In the genomic region with DNA sequence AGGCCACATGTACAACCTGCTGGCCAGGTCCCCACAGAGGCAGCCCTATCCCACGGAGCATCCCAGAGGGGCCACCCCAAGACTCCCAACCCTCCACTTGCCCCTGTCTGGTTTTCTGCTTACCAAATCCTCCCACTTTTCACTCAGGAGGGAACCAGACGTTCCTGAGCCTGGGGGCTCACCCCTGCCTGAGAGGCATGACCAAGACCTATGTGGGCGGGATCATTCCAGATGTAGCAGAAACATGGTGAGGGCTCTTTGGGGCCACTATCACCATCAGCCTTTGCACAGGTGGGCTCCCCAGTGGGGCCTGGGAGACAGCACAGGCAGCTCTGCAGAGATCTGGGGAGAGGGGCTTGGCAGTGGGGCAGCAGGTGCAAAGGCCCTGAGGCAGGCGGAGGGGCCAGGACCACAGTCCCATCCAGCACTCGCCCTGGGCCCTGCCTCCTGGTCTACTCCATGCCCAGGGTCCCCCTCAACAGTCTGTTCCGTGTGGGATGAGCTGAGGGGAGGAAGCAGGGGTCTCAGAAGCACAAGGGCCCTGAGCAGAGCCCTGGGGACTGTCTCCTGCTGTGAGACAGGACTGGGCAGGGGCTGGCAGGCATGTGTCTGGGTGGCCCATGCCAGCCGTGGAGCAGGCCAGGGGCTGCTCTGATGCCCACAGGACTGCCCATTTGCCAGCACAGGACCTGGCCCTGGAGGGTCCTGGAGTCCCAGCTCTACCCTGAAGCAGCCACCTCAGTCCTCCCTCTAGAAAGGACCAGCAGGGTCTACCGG, we compare ENCODE assay signal across 9 cellular contexts. TPM values are rescaled to one million over a fixed set of nuclear protein-coding genes. Genes with fewer than 3 reads are reported as not detected.
DNase-seq lines count a peak whose midpoint lies in the region; ATAC-seq and TF ChIP-seq lines count a peak whose summit lies in the region.
"Had no signal": no experiment of that assay in that cellular context is flagged by ENCODE, and none has a peak within 500 bp of the region (broad histone marks: within the 10 kb centered on the region; RNA-seq: fewer than 3 reads in every experiment).

No MANE protein-coding gene starts in this region.

- peak; percentile 71 for DNase-seq in activated effector memory CD4-positive, alpha-beta T cell treated with anti-CD3 and anti-CD28 coated beads, Interleukin-2, amount 50 U/mL, for 16 hours
- no peak for DNase-seq in activated effector memory CD4-positive, alpha-beta T cell treated with Interleukin-2 at 50 U/mL for 16 hours
- peak; percentile 33 to 69 for DNase-seq in activated naive CD4-positive, alpha-beta T cell treated with anti-CD3 and anti-CD28 coated beads, Interleukin-2, amount 50 U/mL, for 72 hours (ENCODE audit: low spot score in 2 of 2)
- DNase-seq in right lobe of liver (peak in 2 of 3 donors; percentile 30 to 49), upper lobe of right lung (peak; percentile 66), NK-92 (lab: John Stamatoyannopoulos, UW; ENCODE audit: unreplicated experiment) (no peak), NCI-H187 (lab: John Stamatoyannopoulos, UW) (no peak)

- no peaks in the 10 kb centered on the region for H3K9me3 Mint-ChIP-seq in activated naive CD4-positive, alpha-beta T cell treated with anti-CD3 and anti-CD28 coated beads, Interleukin-2, amount 50 U/mL, for 72 hours

- no peak for TF ChIP-seq POLR2A in right lobe of liver (IDR thresholded peaks at IDR 0.05)

- H3K36me3 Mint-ChIP-seq in activated naive CD4-positive, alpha-beta T cell treated with anti-CD3 and anti-CD28 coated beads, Interleukin-2, amount 50 U/mL, for 72 hours, result no peaks in the 10 kb centered on the region

- intact Hi-C loops in right lobe of liver (cut with DNase I) (no loop called here), upper lobe of right lung (cut with DNase I) (no loop called here)

- H3K9me3 ChIP-seq in right lobe of liver (no peaks in the 10 kb centered on the region), upper lobe of right lung (no peaks in the 10 kb centered on the region)

- no CpG with 5 or more reads among the region's 8 CpGs for WGBS in right lobe of liver (ENCODE audit: insufficient coverage, low coverage, low lambda C conversion rate, missing lambda C conversion rate)

- H3K36me3 ChIP-seq in right lobe of liver (no peaks in the 10 kb centered on the region), upper lobe of right lung (peaks cover 4% of the 10 kb centered on the region)

- peak; percentile 1 to 5 for ATAC-seq in activated naive CD4-positive, alpha-beta T cell treated with anti-CD3 and anti-CD28 coated beads, Interleukin-2, amount 50 U/mL, for 72 hours
- ATAC-seq in right lobe of liver (no peak), upper lobe of right lung (no peak), GM19452 (IDR thresholded peaks at IDR 0.05; ENCODE audit: unreplicated experiment) (no peak)

- H3K4me1 ChIP-seq in right lobe of liver (peaks cover 0 to 61% (median 34%) of the 10 kb centered on the region in 4 donors), upper lobe of right lung (peaks cover 50% of the 10 kb centered on the region)

- TF ChIP-seq CTCF in right lobe of liver (IDR thresholded peaks at IDR 0.05), result no peak
- no peak for TF ChIP-seq CTCF in upper lobe of right lung (IDR thresholded peaks at IDR 0.05)

- peak overlapping the region; percentile 33 to 97 (median 91) for H3K27ac ChIP-seq in right lobe of liver
- peak overlapping the region; percentile 65 for H3K27ac ChIP-seq in upper lobe of right lung

- no peaks in the 10 kb centered on the region for H3K27me3 ChIP-seq in right lobe of liver
- no peaks in the 10 kb centered on the region for H3K27me3 ChIP-seq in upper lobe of right lung

- H3K4me3 ChIP-seq in right lobe of liver, result peak overlapping the region in 1 of 3 donors; percentile 1
- H3K4me3 ChIP-seq in upper lobe of right lung, result no peak overlapping the region

- H3K27ac Mint-ChIP-seq in activated naive CD4-positive, alpha-beta T cell treated with anti-CD3 and anti-CD28 coated beads, Interleukin-2, amount 50 U/mL, for 72 hours, result peak overlapping the region; percentile 90 to 97

RNA-seq across cellular contexts. Expression of gene PIM3, which starts 9.4 kb away (rescaled TPM):
- total RNA-seq in activated naive CD4-positive, alpha-beta T cell treated with anti-CD3 and anti-CD28 coated beads, Interleukin-2, amount 50 U/mL, for 72 hours, result 100 to 1,000 TPM in 1 of 2 donors, 10 to 100 TPM in 1; 77.2 to 522 TPM
- total RNA-seq in right lobe of liver, result 10 to 100 TPM; 26.7 to 64.4 (median 32.8) TPM
- total RNA-seq in upper lobe of right lung, result 119 TPM

RNA-seq across cellular contexts. Expression of gene IL17REL, which starts 42.6 kb away (rescaled TPM):
- total RNA-seq in activated naive CD4-positive, alpha-beta T cell treated with anti-CD3 and anti-CD28 coated beads, Interleukin-2, amount 50 U/mL, for 72 hours, result under 1 TPM; 0.11 to 0.12 TPM
- total RNA-seq in right lobe of liver (not detected), upper lobe of right lung (not detected)
- total RNA-seq: glomerular endothelial cell had no signal

RNA-seq across cellular contexts. Expression of gene CRELD2, which starts 51.5 kb away (rescaled TPM):
- 10 to 100 TPM; 19.1 to 31.0 TPM for total RNA-seq in activated naive CD4-positive, alpha-beta T cell treated with anti-CD3 and anti-CD28 coated beads, Interleukin-2, amount 50 U/mL, for 72 hours
- 10 to 100 TPM; 26.0 to 56.4 (median 47.8) TPM for total RNA-seq in right lobe of liver
- total RNA-seq in upper lobe of right lung, result 44.2 TPM

RNA-seq across cellular contexts. Expression of gene ALG12, which starts 51.7 kb away (rescaled TPM):
- 10 to 100 TPM; 14.8 to 15.3 TPM for total RNA-seq in activated naive CD4-positive, alpha-beta T cell treated with anti-CD3 and anti-CD28 coated beads, Interleukin-2, amount 50 U/mL, for 72 hours
- total RNA-seq in right lobe of liver, result 10 to 100 TPM; 15.1 to 19.0 (median 16.6) TPM
- total RNA-seq in upper lobe of right lung, result 28.1 TPM

Comparison
In these comparisons a context has a peak if more than half of its experiments do, and no peak if none do; other contexts are left out.
1. DNase-seq: peak in activated effector memory CD4-positive, alpha-beta T cell treated with anti-CD3 and anti-CD28 coated beads, Interleukin-2, amount 50 U/mL, for 16 hours (single experiment), activated naive CD4-positive, alpha-beta T cell treated with anti-CD3 and anti-CD28 coated beads, Interleukin-2, amount 50 U/mL, for 72 hours (2 of 2), right lobe of liver (2 of 3) and upper lobe of right lung (single experiment); none in activated effector memory CD4-positive, alpha-beta T cell treated with Interleukin-2 at 50 U/mL for 16 hours (single experiment), NK-92 (single experiment) and NCI-H187 (0 of 2).
2. ATAC-seq: peak in activated naive CD4-positive, alpha-beta T cell treated with anti-CD3 and anti-CD28 coated beads, Interleukin-2, amount 50 U/mL, for 72 hours (2 of 2); none in right lobe of liver (0 of 4), upper lobe of right lung (single experiment) and GM19452 (single experiment).